ENCODE assay signal across 26 cellular contexts in genomic region chr3:71271616-71272015, GRCh38.
DNase-seq lines count a peak whose midpoint lies in the region; ATAC-seq, FAIRE-seq and TF ChIP-seq lines count a peak whose summit lies in the region.
"Had no signal": no experiment of that assay in that cellular context is flagged by ENCODE, and none has a peak within 500 bp of the region (broad histone marks: within the 10 kb centered on the region; RNA-seq: fewer than 3 reads in every experiment).

No MANE protein-coding gene starts in this region.

- peaks cover 86% of the 10 kb centered on the region for H3K4me1 Mint-ChIP-seq in activated T-cell treated with anti-CD3 and anti-CD28 coated beads, Interleukin-2, amount 50 U/mL, for 72 hours (ENCODE audit: low read depth)
- H3K4me1 Mint-ChIP-seq in T-helper 17 cell, result peaks cover 23% of the 10 kb centered on the region
- H3K4me1 Mint-ChIP-seq in stimulated activated naive CD8-positive, alpha-beta T cell treated with anti-CD3 and anti-CD28 coated beads, Interleukin-15, amount 100 ng/mL, for 72 hours, result peaks cover 94% of the 10 kb centered on the region

- peak overlapping the region; percentile 31 for H3K27ac Mint-ChIP-seq in activated T-cell treated with anti-CD3 and anti-CD28 coated beads, Interleukin-2, amount 50 U/mL, for 72 hours
- H3K27ac Mint-ChIP-seq in T-helper 17 cell, result peak overlapping the region; percentile 78
- H3K27ac Mint-ChIP-seq in stimulated activated naive CD8-positive, alpha-beta T cell treated with anti-CD3 and anti-CD28 coated beads, Interleukin-15, amount 100 ng/mL, for 72 hours, result peak overlapping the region in 1 of 2 donors; percentile 90
- H3K27ac Mint-ChIP-seq: H9 had no signal

- no peak overlapping the region for H3K4me3 ChIP-seq in fibroblast of lung (replicated peaks in 1 of 4; ENCODE audit: control extremely low read depth in 1 of 4, insufficient read depth in 1 of 4, low read depth in 3 of 4, low read length in 4 of 4)
- H3K4me3 ChIP-seq: A549, body of pancreas, GM12878, lower lobe of right lung, MG63, smooth muscle cell, testis had no signal

- DNase-seq in activated T-cell treated with anti-CD3 and anti-CD28 coated beads, Interleukin-2, amount 50 U/mL, for 72 hours, result no peak
- DNase-seq in activated T-cell treated with anti-CD3 and anti-CD28 coated beads for 4 hours, result no peak
- DNase-seq in T-helper 17 cell, result no peak
- peak; percentile 35 to 56 for DNase-seq in fibroblast of lung (ENCODE audit: low read depth in 2 of 2)
- DNase-seq in stimulated activated naive CD8-positive, alpha-beta T cell treated with anti-CD3 and anti-CD28 coated beads, Interleukin-15, amount 100 ng/mL, for 72 hours, result no peak
- DNase-seq in germinal center (ENCODE audit: low spot score), result no peak
- no peak for DNase-seq in H54 (ENCODE audit: insufficient read length, low spot score)
- no peak for DNase-seq in AG08396 (ENCODE audit: low spot score)
- DNase-seq: activated CD4-positive, alpha-beta T cell treated with anti-CD3 and anti-CD28 coated beads, Interleukin-2, amount 50 U/mL, for 48 hours; activated CD8-positive, alpha-beta memory T cell treated with anti-CD3 and anti-CD28 coated beads, Interleukin-2, amount 50 U/mL, for 48 hours; body of pancreas; H9; hippocampal formation; KG1; lower lobe of right lung; MG63; NCI-H1105 treated with DMSO at 0.1 percent for 48 hours; NCI-H187 treated with DMSO at 0.1 percent for 48 hours; NCI-H2171; stimulated activated naive CD4-positive, alpha-beta T cell; T-helper 1 cell; testis had no signal

- peaks cover 3 to 9% of the 10 kb centered on the region in 2 donors for H3K36me3 Mint-ChIP-seq in activated T-cell treated with anti-CD3 and anti-CD28 coated beads, Interleukin-2, amount 50 U/mL, for 72 hours (ENCODE audit: insufficient read depth in 2 of 2)
- no peaks in the 10 kb centered on the region for H3K36me3 Mint-ChIP-seq in T-helper 17 cell (ENCODE audit: low read depth)

- no peak overlapping the region for H3K9ac ChIP-seq in fibroblast of lung (ENCODE audit: insufficient read depth, low read length)

- no peak overlapping the region for H2AFZ ChIP-seq in fibroblast of lung (ENCODE audit: low read length)

- H3K79me2 ChIP-seq in fibroblast of lung (ENCODE audit: control insufficient read depth, insufficient read depth, low read length), result no peaks in the 10 kb centered on the region

- H3K4me1 ChIP-seq in fibroblast of lung (ENCODE audit: control insufficient read depth, extremely low read depth, insufficient read depth, low read length), result no peaks in the 10 kb centered on the region
- H3K4me1 ChIP-seq: body of pancreas, lower lobe of right lung, testis had no signal

- FAIRE-seq in H54 (lab: Jason Lieb, UNC), result no peak
- FAIRE-seq: A549, GM12878 had no signal

- no peak overlapping the region for H3K4me2 ChIP-seq in fibroblast of lung (ENCODE audit: extremely low read depth, insufficient read depth, low read length)
- H3K4me2 ChIP-seq: A549, smooth muscle cell had no signal

- H3K36me3 ChIP-seq in fibroblast of lung (ENCODE audit: control insufficient read depth, insufficient read depth, low read length), result no peaks in the 10 kb centered on the region
- H3K36me3 ChIP-seq: lower lobe of right lung, MG63 had no signal

- H3K9me3 ChIP-seq in T-helper 17 cell (ENCODE audit: control insufficient read depth, low read length, poor library complexity, severe bottlenecking), result no peaks in the 10 kb centered on the region
- H3K9me3 ChIP-seq in fibroblast of lung (ENCODE audit: control insufficient read depth, insufficient read depth, low read depth, low read length), result no peaks in the 10 kb centered on the region
- H3K9me3 ChIP-seq: A549, body of pancreas, lower lobe of right lung, MG63, testis had no signal

- no peak for ATAC-seq in activated T-cell treated with anti-CD3 and anti-CD28 coated beads, Interleukin-2, amount 50 U/mL, for 72 hours (replicated peaks in 1 of 2)
- ATAC-seq in T-helper 17 cell, result no peak
- no peak for ATAC-seq in stimulated activated naive CD8-positive, alpha-beta T cell treated with anti-CD3 and anti-CD28 coated beads, Interleukin-15, amount 100 ng/mL, for 72 hours
- ATAC-seq: A549, body of pancreas, GM12878, lower lobe of right lung had no signal

- H3K27me3 ChIP-seq in fibroblast of lung (ENCODE audit: control insufficient read depth, insufficient read depth, low read length), result no peaks in the 10 kb centered on the region
- H3K27me3 ChIP-seq: body of pancreas, MG63, testis had no signal

- no peak overlapping the region for H3K27ac ChIP-seq in fibroblast of lung (ENCODE audit: insufficient read depth, low read length)
- H3K27ac ChIP-seq: A549, body of pancreas, lower lobe of right lung, RWPE1, testis had no signal

- peak overlapping the region in 1 of 2 donors; percentile 2 for H3K4me3 Mint-ChIP-seq in activated T-cell treated with anti-CD3 and anti-CD28 coated beads, Interleukin-2, amount 50 U/mL, for 72 hours
- H3K4me3 Mint-ChIP-seq in T-helper 17 cell, result no peak overlapping the region
- H3K4me3 Mint-ChIP-seq in stimulated activated naive CD8-positive, alpha-beta T cell treated with anti-CD3 and anti-CD28 coated beads, Interleukin-15, amount 100 ng/mL, for 72 hours, result peak overlapping the region; percentile 1 to 14
- H3K4me3 Mint-ChIP-seq: H9 had no signal

- TF ChIP-seq CTCF in fibroblast of lung (conservative IDR thresholded peaks at IDR 0.05 in 1 of 2, IDR thresholded peaks at IDR 0.05 in 1 of 2; ENCODE audit: low read depth in 1 of 2, low read length in 2 of 2), result no peak

- no peak for TF ChIP-seq POLR2A in H54 (IDR thresholded peaks at IDR 0.05; ENCODE audit: low read depth, low read length)

- H3K9me3 Mint-ChIP-seq in activated T-cell treated with anti-CD3 and anti-CD28 coated beads, Interleukin-2, amount 50 U/mL, for 72 hours, result peaks cover 0 to 1% of the 10 kb centered on the region in 2 donors
- H3K9me3 Mint-ChIP-seq in stimulated activated naive CD8-positive, alpha-beta T cell treated with anti-CD3 and anti-CD28 coated beads, Interleukin-15, amount 100 ng/mL, for 72 hours, result no peaks in the 10 kb centered on the region
- H3K9me3 Mint-ChIP-seq: H9 had no signal

- H3K27me3 Mint-ChIP-seq in activated T-cell treated with anti-CD3 and anti-CD28 coated beads, Interleukin-2, amount 50 U/mL, for 72 hours (ENCODE audit: low read depth), result no peaks in the 10 kb centered on the region
- no peaks in the 10 kb centered on the region for H3K27me3 Mint-ChIP-seq in T-helper 17 cell
- no peaks in the 10 kb centered on the region for H3K27me3 Mint-ChIP-seq in stimulated activated naive CD8-positive, alpha-beta T cell treated with anti-CD3 and anti-CD28 coated beads, Interleukin-15, amount 100 ng/mL, for 72 hours

- no peaks in the 10 kb centered on the region for H4K20me1 ChIP-seq in fibroblast of lung (ENCODE audit: control insufficient read depth, extremely low read depth, insufficient read depth, low read length)

Comparison
In these comparisons a context has a peak if more than half of its experiments do, and no peak if none do; other contexts are left out.
1. DNase-seq: peak in fibroblast of lung (2 of 2); none in activated T-cell treated with anti-CD3 and anti-CD28 coated beads, Interleukin-2, amount 50 U/mL, for 72 hours (0 of 2), activated T-cell treated with anti-CD3 and anti-CD28 coated beads for 4 hours (single experiment), T-helper 17 cell (0 of 3), stimulated activated naive CD8-positive, alpha-beta T cell treated with anti-CD3 and anti-CD28 coated beads, Interleukin-15, amount 100 ng/mL, for 72 hours (0 of 2), germinal center (single experiment), H54 (single experiment) and AG08396 (single experiment).